ENCODE assay signal across 10 cellular contexts in genomic region chr4:154559141-154559841, GRCh38. TPM values are rescaled to one million over a fixed set of nuclear protein-coding genes. Genes with fewer than 3 reads are reported as not detected.
A peak's percentile ranks its signal among the peaks of the same experiment; 100 is the strongest.
DNase-seq lines count a peak whose midpoint lies in the region; ATAC-seq, FAIRE-seq and TF ChIP-seq lines count a peak whose summit lies in the region.
"Had no signal": no experiment of that assay in that cellular context is flagged by ENCODE, and none has a peak within 500 bp of the region (broad histone marks: within the 10 kb centered on the region; RNA-seq: fewer than 3 reads in every experiment).

No MANE protein-coding gene starts in this region.

- H3K9me3 ChIP-seq in Panc1 (ENCODE audit: control insufficient read depth, insufficient read depth, low read depth, low read length) (no peaks in the 10 kb centered on the region), small intestine (ENCODE audit: control insufficient read depth, low read depth) (no peaks in the 10 kb centered on the region)

- FAIRE-seq in small intestine (lab: Jason Lieb, UNC), result no peak
- FAIRE-seq: colon had no signal

- TF ChIP-seq CTCF in Panc1 (IDR thresholded peaks at IDR 0.05), result peak; percentile 65
- TF ChIP-seq CTCF in fibroblast of pulmonary artery (IDR thresholded peaks at IDR 0.05; ENCODE audit: low read length, missing control alignments), result peak; percentile 69

- BruUV-seq in Panc1 (replicated peaks; lab: Mats Ljungman, UMichigan), result no TSS peak

- H3K27me3 ChIP-seq in Panc1 (ENCODE audit: control insufficient read depth, insufficient read depth, low read length) (no peaks in the 10 kb centered on the region), small intestine (ENCODE audit: control insufficient read depth in 2 of 2, insufficient read depth in 2 of 2, low read length in 2 of 2) (no peaks in the 10 kb centered on the region)

- H3K9me3 Mint-ChIP-seq in activated CD4-positive, alpha-beta memory T cell treated with anti-CD3 and anti-CD28 coated beads for 36 hours, result no peaks in the 10 kb centered on the region

- H3K4me1 Mint-ChIP-seq in activated CD4-positive, alpha-beta memory T cell treated with anti-CD3 and anti-CD28 coated beads for 36 hours (ENCODE audit: low read depth), result peaks cover 5% of the 10 kb centered on the region

- H3K27ac ChIP-seq in Panc1 (ENCODE audit: low read length), result no peak overlapping the region
- H3K27ac ChIP-seq in small intestine (ENCODE audit: low read depth in 1 of 2, low read length in 1 of 2), result no peak overlapping the region

- intact Hi-C loops in Panc1 (cut with micrococcal nuclease; ENCODE audit: unreplicated experiment), result loop anchor here (2.0 to 10.0 kb wide), 2 partner anchors 60 to 796 kb away; no protein-coding TSS in a partner anchor
- intact Hi-C loops in activated CD4-positive, alpha-beta memory T cell treated with anti-CD3 and anti-CD28 coated beads for 36 hours (cut with micrococcal nuclease), result loop anchor here (1.0 kb wide), 1 partner anchor 63 kb away; no protein-coding TSS in a partner anchor

- WGBS in small intestine, 3 donors, result 47 to 60% (median 50%) methylated on average over 4 of the region's 4 CpGs

- POLR2A ChIA-PET in Panc1 (lab: Charles Lee), result no interaction called here
- POLR2A ChIA-PET in activated CD4-positive, alpha-beta memory T cell treated with anti-CD3 and anti-CD28 coated beads for 36 hours (lab: Charles Lee), result no interaction called here

- ATAC-seq in GM19397 (IDR thresholded peaks at IDR 0.05; ENCODE audit: unreplicated experiment) (peak; percentile 81), HG03342 (IDR thresholded peaks at IDR 0.05; ENCODE audit: unreplicated experiment) (peak; percentile 87), Panc1 (peak; percentile 80)

- H3K27ac Mint-ChIP-seq in activated CD4-positive, alpha-beta memory T cell treated with anti-CD3 and anti-CD28 coated beads for 36 hours, result no peak overlapping the region

- H3K4me3 ChIP-seq in Panc1 (ENCODE audit: low read depth in 2 of 2, low read length in 2 of 2), result no peak overlapping the region
- no peak overlapping the region for H3K4me3 ChIP-seq in fibroblast of pulmonary artery (replicated peaks; ENCODE audit: low read depth, low read length)
- no peak overlapping the region for H3K4me3 ChIP-seq in small intestine (ENCODE audit: low read depth in 1 of 2, low read length in 2 of 2)

- H3K36me3 ChIP-seq in Panc1 (ENCODE audit: control insufficient read depth, insufficient read depth, low read length), result no peaks in the 10 kb centered on the region
- H3K36me3 ChIP-seq in small intestine (ENCODE audit: control insufficient read depth in 2 of 2, insufficient read depth in 2 of 2, low read length in 2 of 2), result no peaks in the 10 kb centered on the region

- in situ Hi-C loops in Panc1 (cut with HindIII; ENCODE audit: low pct_unique_long_range_greater_than_20kb, low sequenced_read_pairs), result no loop called here

- peaks cover 2% of the 10 kb centered on the region for H3K27me3 Mint-ChIP-seq in activated CD4-positive, alpha-beta memory T cell treated with anti-CD3 and anti-CD28 coated beads for 36 hours

- H3K4me1 ChIP-seq in Panc1 (ENCODE audit: control insufficient read depth, insufficient read depth, low read length) (no peaks in the 10 kb centered on the region), small intestine (ENCODE audit: control insufficient read depth in 2 of 2, insufficient read depth in 1 of 2, low read depth in 1 of 2, low read length in 1 of 2) (no peaks in the 10 kb centered on the region)

- H3K4me3 Mint-ChIP-seq in activated CD4-positive, alpha-beta memory T cell treated with anti-CD3 and anti-CD28 coated beads for 36 hours, result no peak overlapping the region

- CTCF ChIA-PET in Panc1 (lab: Charles Lee), result interaction anchor here (0.8 to 1.6 kb wide), 2 partner anchors 9 to 59 kb away, joined by 3 to 10 read pairs; no protein-coding TSS in a partner anchor
- CTCF ChIA-PET in activated CD4-positive, alpha-beta memory T cell treated with anti-CD3 and anti-CD28 coated beads for 36 hours (lab: Charles Lee), result interaction anchor here (0.6 to 6.0 kb wide), 11 partner anchors 9 to 816 kb away, joined by 3 to 98 read pairs (median 3); partner anchors contain the start of gene PLRG1

- DNase-seq in NCI-H2029 (lab: John Stamatoyannopoulos, UW) (peak; percentile 4), NCI-H2029 treated with DMSO at 0.1 percent for 48 hours (lab: John Stamatoyannopoulos, UW) (no peak), Panc1 (ENCODE audit: low read depth, low spot score) (peak; percentile 24), fibroblast of pulmonary artery (ENCODE audit: low read depth) (peak; percentile 73), small intestine (peak; percentile 57)
- no peak for DNase-seq in activated CD4-positive, alpha-beta memory T cell treated with anti-CD3 and anti-CD28 coated beads for 36 hours

- H3K36me3 Mint-ChIP-seq in activated CD4-positive, alpha-beta memory T cell treated with anti-CD3 and anti-CD28 coated beads for 36 hours, result no peaks in the 10 kb centered on the region

RNA-seq across cellular contexts. Expression of gene FGB, which starts 3.5 kb away (rescaled TPM):
- total RNA-seq in Panc1 (2021; ENCODE audit: unreplicated experiment), result 2.0 TPM
- not detected for polyA plus RNA-seq in Panc1 (2012; ENCODE audit: insufficient read length)
- under 1 TPM in 1 of 3 donors, not detected in 2; 0.34 TPM for polyA plus RNA-seq in small intestine
- not detected for total RNA-seq in activated CD4-positive, alpha-beta memory T cell treated with anti-CD3 and anti-CD28 coated beads for 36 hours
- total RNA-seq: subcutaneous adipose tissue had no signal

RNA-seq across cellular contexts. Expression of gene PLRG1, which starts 9.1 kb away (rescaled TPM):
- total RNA-seq in Panc1 (2021; ENCODE audit: unreplicated experiment), result 66.1 TPM
- 38.4 TPM for polyA plus RNA-seq in Panc1 (2012; ENCODE audit: insufficient read length)
- 10 to 100 TPM; 41.8 to 47.0 (median 44.4) TPM for polyA plus RNA-seq in small intestine
- total RNA-seq in activated CD4-positive, alpha-beta memory T cell treated with anti-CD3 and anti-CD28 coated beads for 36 hours, result 100 to 1,000 TPM in 1 of 2 experiments, 10 to 100 TPM in 1; 99.3 to 103 TPM

RNA-seq across cellular contexts. Expression of gene FGA, which starts 31.3 kb away (rescaled TPM):
- 2.7 TPM for total RNA-seq in Panc1 (2021; ENCODE audit: unreplicated experiment)
- not detected for polyA plus RNA-seq in Panc1 (2012; ENCODE audit: insufficient read length)
- under 1 TPM in 1 of 3 donors, not detected in 2; 0.36 TPM for polyA plus RNA-seq in small intestine
- not detected for total RNA-seq in activated CD4-positive, alpha-beta memory T cell treated with anti-CD3 and anti-CD28 coated beads for 36 hours
- total RNA-seq: subcutaneous adipose tissue had no signal

RNA-seq across cellular contexts. Expression of gene FGG, which starts 53.2 kb away (rescaled TPM):
- 1.8 TPM for total RNA-seq in Panc1 (2021; ENCODE audit: unreplicated experiment)
- not detected for polyA plus RNA-seq in Panc1 (2012; ENCODE audit: insufficient read length)
- polyA plus RNA-seq in small intestine, result under 1 TPM in 1 of 3 donors, not detected in 2; 0.42 TPM
- total RNA-seq in activated CD4-positive, alpha-beta memory T cell treated with anti-CD3 and anti-CD28 coated beads for 36 hours, result not detected
- total RNA-seq: subcutaneous adipose tissue had no signal

Comparison
In these comparisons a context has a peak if more than half of its experiments do, and no peak if none do; other contexts are left out.
1. DNase-seq: peak in NCI-H2029 (single experiment), Panc1 (single experiment), fibroblast of pulmonary artery (single experiment) and small intestine (single experiment); none in NCI-H2029 treated with DMSO at 0.1 percent for 48 hours (single experiment) and activated CD4-positive, alpha-beta memory T cell treated with anti-CD3 and anti-CD28 coated beads for 36 hours (single experiment).
2. Peak in every context shown above with its lines, with median percentiles within 50 percentile points of each other: ATAC-seq.